Comparison of ENCODE assay signal across 1 cellular context in genomic region chr12:113185180-113186032, GRCh38.
TF ChIP-seq lines count a peak whose summit lies in the region.

Gene DDX54, minus strand, starts transcription at chr12:113185478. Its CDS starts 27 bp downstream, at chr12:113185451.
Gene RITA1, plus strand, starts transcription at chr12:113185721. Its CDS starts 1,026 bp downstream, at chr12:113186747.

TF ChIP-seq in HepG2, 621 proteins besides CTCF, POLR2A, EP300 and RAD21 (continued from another document and continues in another):
- TF ChIP-seq ZNF362 (CRISPR knock-in tag; IDR thresholded peaks at IDR 0.05; ENCODE audit: borderline replicate concordance) (peak; percentile 46; the same call in 1 of the 2 replicates), ZMAT3 (CRISPR knock-in tag; conservative IDR thresholded peaks at IDR 0.05) (peak; percentile 23; the same call in 1 of the 2 replicates), ARID5B (CRISPR knock-in tag; IDR thresholded peaks at IDR 0.05) (peak; percentile 10; the same call in 1 of the 2 replicates), ZNF292 (CRISPR knock-in tag; IDR thresholded peaks at IDR 0.05; ENCODE audit: borderline replicate concordance, low read depth) (peak; percentile 73), ARNT (IDR thresholded peaks at IDR 0.05) (no peak), KLF6 (CRISPR knock-in tag; IDR thresholded peaks at IDR 0.05) (no peak), HIVEP1 (CRISPR knock-in tag; IDR thresholded peaks at IDR 0.05) (peak; percentile 82; the same call in 1 of the 2 replicates), ZBTB34 (CRISPR knock-in tag; IDR thresholded peaks at IDR 0.05) (no peak), ZNF350 (CRISPR knock-in tag; IDR thresholded peaks at IDR 0.05; ENCODE audit: borderline replicate concordance, low read depth) (peak; percentile 94), ZNF574 (CRISPR knock-in tag; IDR thresholded peaks at IDR 0.05) (peak; percentile 81), TEAD2 (CRISPR knock-in tag; IDR thresholded peaks at IDR 0.05) (no peak), ZNF260 (CRISPR knock-in tag; IDR thresholded peaks at IDR 0.05; ENCODE audit: borderline replicate concordance, low read depth) (no peak), SETDB1 (CRISPR knock-in tag; IDR thresholded peaks at IDR 0.05; ENCODE audit: borderline replicate concordance) (no peak), ZNF790 (CRISPR knock-in tag; IDR thresholded peaks at IDR 0.05; ENCODE audit: borderline replicate concordance) (peak; percentile 76; the same call in 1 of the 2 replicates), ZNF160 (CRISPR knock-in tag; IDR thresholded peaks at IDR 0.05) (peak; percentile 29; the same call in 1 of the 2 replicates), ZNF496 (CRISPR knock-in tag; IDR thresholded peaks at IDR 0.05; ENCODE audit: insufficient replicate concordance) (no peak), GRHL1 (CRISPR knock-in tag; conservative IDR thresholded peaks at IDR 0.05) (no peak), MEIS1 (CRISPR knock-in tag; IDR thresholded peaks at IDR 0.05; ENCODE audit: borderline replicate concordance) (peak; percentile 52; the same call in 1 of the 2 replicates), GZF1 (CRISPR knock-in tag; IDR thresholded peaks at IDR 0.05) (peak; percentile 88; the same call in 1 of the 2 replicates), ARID4A (CRISPR knock-in tag; IDR thresholded peaks at IDR 0.05; ENCODE audit: borderline replicate concordance) (peak; percentile 93), MBNL3 (CRISPR knock-in tag; conservative IDR thresholded peaks at IDR 0.05) (no peak), TBP (CRISPR knock-in tag; IDR thresholded peaks at IDR 0.05) (no peak), SMAD3 (CRISPR knock-in tag; IDR thresholded peaks at IDR 0.05) (no peak), ZMYM3 (CRISPR knock-in tag; IDR thresholded peaks at IDR 0.05) (no peak), TFDP1 (CRISPR knock-in tag; IDR thresholded peaks at IDR 0.05; ENCODE audit: borderline replicate concordance) (peak; percentile 54), ZNF776 (CRISPR knock-in tag; IDR thresholded peaks at IDR 0.05) (peak; percentile 84; the same call in 1 of the 2 replicates), BRD4 (CRISPR knock-in tag; IDR thresholded peaks at IDR 0.05) (peak; percentile 76; the same call in 1 of the 2 replicates), ATF5 (CRISPR knock-in tag; IDR thresholded peaks at IDR 0.05; ENCODE audit: low read depth) (peak; percentile 50; the same call in 1 of the 2 replicates), E2F2 (CRISPR knock-in tag; IDR thresholded peaks at IDR 0.05; ENCODE audit: borderline replicate concordance) (peak; percentile 17; the same call in 1 of the 2 replicates), ZBTB20 (CRISPR knock-in tag; IDR thresholded peaks at IDR 0.05; ENCODE audit: borderline replicate concordance, low read depth) (peak; percentile 70; the same call in 1 of the 2 replicates), MED1 (CRISPR knock-in tag; IDR thresholded peaks at IDR 0.05) (no peak; the same call in 1 of the 2 replicates), ZSCAN12 (CRISPR knock-in tag; IDR thresholded peaks at IDR 0.05) (peak; percentile 94), FOXP4 (CRISPR knock-in tag; IDR thresholded peaks at IDR 0.05) (no peak; the same call in 1 of the 2 replicates), TBL1XR1 (IDR thresholded peaks at IDR 0.05; ENCODE audit: borderline replicate concordance, low read length, partially characterized antibody) (peak; percentile 40), ATF7 (IDR thresholded peaks at IDR 0.05) (peak; percentile 72), ATF7 (CRISPR knock-in tag; IDR thresholded peaks at IDR 0.05) (peak; percentile 31; the same call in 1 of the 2 replicates), ZNF577 (CRISPR knock-in tag; IDR thresholded peaks at IDR 0.05; ENCODE audit: borderline replicate concordance, low read depth) (no peak), ZNF607 (CRISPR knock-in tag; IDR thresholded peaks at IDR 0.05; ENCODE audit: borderline replicate concordance) (no peak; the same call in none of the 2 replicates)
